In genomic region chr17:39062846-39063680, GRCh38 we compare ENCODE assay signal across 16 cellular contexts.
DNase-seq lines count a peak whose midpoint lies in the region; ATAC-seq, FAIRE-seq and TF ChIP-seq lines count a peak whose summit lies in the region.
"Had no signal": no experiment of that assay in that cellular context is flagged by ENCODE, and none has a peak within 500 bp of the region (broad histone marks: within the 10 kb centered on the region; RNA-seq: fewer than 3 reads in every experiment).

No MANE protein-coding gene starts in this region.

- H3K27me3 ChIP-seq in hepatocyte: no peaks in the 10 kb centered on the region
- no peaks in the 10 kb centered on the region for H3K27me3 ChIP-seq in heart right ventricle

- H3K4me1 ChIP-seq in hepatocyte (ENCODE audit: insufficient read depth): peaks cover 14% of the 10 kb centered on the region
- H3K4me1 ChIP-seq in heart right ventricle: peaks cover 0 to 45% (median 12%) of the 10 kb centered on the region in 9 donors

- ATAC-seq in GM21367 (IDR thresholded peaks at IDR 0.05; ENCODE audit: unreplicated experiment): no peak
- no peak for ATAC-seq in heart right ventricle
- ATAC-seq: activated CD8-positive, alpha-beta T cell treated with anti-CD3 and anti-CD28 coated beads for 36 hours; activated T-helper 17 cell treated with anti-CD3 and anti-CD28 coated beads, Interleukin-2, amount 50 U/mL, for 72 hours had no signal

- DNase-seq in AG09309 (ENCODE audit: low read depth) (peak; percentile 31), GM12891 (ENCODE audit: insufficient read length, low spot score) (no peak), astrocyte of the cerebellum (ENCODE audit: low read depth) (peak; percentile 29), hepatocyte (ENCODE audit: low spot score) (no peak), cerebellum (ENCODE audit: low spot score) (no peak), endothelial cell (ENCODE audit: low spot score) (no peak), heart right ventricle (no peak)
- DNase-seq: activated CD8-positive, alpha-beta T cell treated with anti-CD3 and anti-CD28 coated beads for 36 hours; AML-193; dermis blood vessel endothelial cell; Kasumi-1; left ventricle myocardium inferior; NCI-H1694; NCI-H774 had no signal

- WGBS in hepatocyte (ENCODE audit: low lambda C conversion rate, missing lambda C conversion rate): 50% methylated on average over 8 of the region's 8 CpGs
- WGBS in heart right ventricle, 2 donors: 63 to 68% methylated on average over 8 of the region's 8 CpGs

- peak; percentile 13 for FAIRE-seq in GM12891 (lab: Jason Lieb, UNC)

- H4K20me1 ChIP-seq in hepatocyte (ENCODE audit: insufficient read depth, poor library complexity, severe bottlenecking): no peaks in the 10 kb centered on the region

- TF ChIP-seq CTCF in AG09309 (IDR thresholded peaks at IDR 0.05; ENCODE audit: control insufficient read depth, insufficient read depth, low read depth, low read length, missing control alignments) (no peak), astrocyte of the cerebellum (IDR thresholded peaks at IDR 0.05; ENCODE audit: low read depth, low read length, missing control alignments) (no peak), hepatocyte (IDR thresholded peaks at IDR 0.05; ENCODE audit: poor library complexity) (no peak), endothelial cell (IDR thresholded peaks at IDR 0.05; ENCODE audit: unreplicated experiment) (no peak), heart right ventricle (IDR thresholded peaks at IDR 0.05) (no peak)

- no peak overlapping the region for H3K4me3 Mint-ChIP-seq in endothelial cell (ENCODE audit: unreplicated experiment)
- H3K4me3 Mint-ChIP-seq: activated CD8-positive, alpha-beta T cell treated with anti-CD3 and anti-CD28 coated beads for 36 hours; activated T-helper 17 cell treated with anti-CD3 and anti-CD28 coated beads, Interleukin-2, amount 50 U/mL, for 72 hours had no signal

- no peak overlapping the region for H3K4me3 ChIP-seq in AG09309 (ENCODE audit: control insufficient read depth, low read depth, low read length)
- H3K4me3 ChIP-seq in astrocyte of the cerebellum (ENCODE audit: low read depth, low read length): no peak overlapping the region
- H3K4me3 ChIP-seq in hepatocyte: no peak overlapping the region
- H3K4me3 ChIP-seq in heart right ventricle: no peak overlapping the region
- H3K4me3 ChIP-seq: left ventricle myocardium inferior had no signal

- no peaks in the 10 kb centered on the region for H3K79me2 ChIP-seq in hepatocyte

- H3K4me2 ChIP-seq in hepatocyte: peak overlapping the region; percentile 21

- H3K9me3 ChIP-seq in hepatocyte (ENCODE audit: low read depth): no peaks in the 10 kb centered on the region
- no peaks in the 10 kb centered on the region for H3K9me3 ChIP-seq in heart right ventricle
- H3K9me3 ChIP-seq: left ventricle myocardium inferior had no signal

- H3K27ac Mint-ChIP-seq in endothelial cell (ENCODE audit: unreplicated experiment): no peak overlapping the region
- H3K27ac Mint-ChIP-seq: activated CD8-positive, alpha-beta T cell treated with anti-CD3 and anti-CD28 coated beads for 36 hours; activated T-helper 17 cell treated with anti-CD3 and anti-CD28 coated beads, Interleukin-2, amount 50 U/mL, for 72 hours had no signal

- H3K36me3 ChIP-seq in hepatocyte (replicated peaks; ENCODE audit: insufficient read depth, low read depth): no peaks in the 10 kb centered on the region
- peaks cover 0 to 5% (median 0%) of the 10 kb centered on the region in 9 donors for H3K36me3 ChIP-seq in heart right ventricle
- H3K36me3 ChIP-seq: left ventricle myocardium inferior had no signal

- TF ChIP-seq POLR2A in GM12891 (IDR thresholded peaks at IDR 0.05; ENCODE audit: low read depth, low read length): no peak

- no peaks in the 10 kb centered on the region for H3K9me2 ChIP-seq in hepatocyte (replicated peaks; ENCODE audit: insufficient read depth)

- no peak overlapping the region for H3K27ac ChIP-seq in hepatocyte
- peak overlapping the region in 1 of 10 donors; percentile 21 for H3K27ac ChIP-seq in heart right ventricle
- H3K27ac ChIP-seq: left ventricle myocardium inferior had no signal

- no peak overlapping the region for H2AFZ ChIP-seq in hepatocyte

- peaks cover 4% of the 10 kb centered on the region for H3K27me3 Mint-ChIP-seq in endothelial cell (ENCODE audit: unreplicated experiment)
- H3K27me3 Mint-ChIP-seq: activated CD8-positive, alpha-beta T cell treated with anti-CD3 and anti-CD28 coated beads for 36 hours; activated T-helper 17 cell treated with anti-CD3 and anti-CD28 coated beads, Interleukin-2, amount 50 U/mL, for 72 hours had no signal

- in situ Hi-C loops in astrocyte of the cerebellum (cut with HindIII; ENCODE audit: low sequenced_read_pairs): loop anchor here (10.0 kb wide), 1 partner anchor 102 kb away; the partner anchor contains the start of gene ARL5C

- no peaks in the 10 kb centered on the region for H3K36me3 Mint-ChIP-seq in endothelial cell (ENCODE audit: low read depth, unreplicated experiment)

- intact Hi-C loops in heart right ventricle (cut with DNase I): loop anchor here in 4 of 10 donors (5.0 to 10.0 kb wide), 5 partner anchors 36 to 172 kb away; no protein-coding TSS in a partner anchor

- H3K4me1 Mint-ChIP-seq in endothelial cell (ENCODE audit: unreplicated experiment): peaks cover 33% of the 10 kb centered on the region
- H3K4me1 Mint-ChIP-seq: activated T-helper 17 cell treated with anti-CD3 and anti-CD28 coated beads, Interleukin-2, amount 50 U/mL, for 72 hours had no signal

- no peaks in the 10 kb centered on the region for H3K9me3 Mint-ChIP-seq in endothelial cell (ENCODE audit: unreplicated experiment)
- H3K9me3 Mint-ChIP-seq: activated CD8-positive, alpha-beta T cell treated with anti-CD3 and anti-CD28 coated beads for 36 hours; activated T-helper 17 cell treated with anti-CD3 and anti-CD28 coated beads, Interleukin-2, amount 50 U/mL, for 72 hours had no signal

TF ChIP-seq in GM12891, 5 proteins besides CTCF, POLR2A, EP300 and RAD21:
- TF ChIP-seq POLR2AphosphoS5 (IDR thresholded peaks at IDR 0.05; ENCODE audit: low read depth, low read length) (no peak), TAF1 (IDR thresholded peaks at IDR 0.05; ENCODE audit: low read depth, low read length) (no peak), PAX5 (IDR thresholded peaks at IDR 0.05; ENCODE audit: insufficient read depth, low read length, severe bottlenecking) (no peak), SPI1 (IDR thresholded peaks at IDR 0.05; ENCODE audit: low read depth, low read length) (no peak), POU2F2 (IDR thresholded peaks at IDR 0.05; ENCODE audit: low read depth, low read length) (no peak)

Comparison
In these comparisons a context has a peak if more than half of its experiments do, and no peak if none do; other contexts are left out.
1. DNase-seq: peak in AG09309 (single experiment) and astrocyte of the cerebellum (single experiment); none in GM12891 (single experiment), hepatocyte (single experiment), cerebellum (single experiment), endothelial cell (single experiment) and heart right ventricle (0 of 2).